Comparison of ENCODE assay signal across 33 cellular contexts in genomic region chr9:76626980-76627379, GRCh38.
"Had no signal": no experiment of that assay in that cellular context is flagged by ENCODE, and none has a peak within 500 bp of the region (broad histone marks: within the 10 kb centered on the region; RNA-seq: fewer than 3 reads in every experiment).

No MANE protein-coding gene starts in this region.

- H3K9me3 ChIP-seq: ascending aorta had no signal

- H3K27ac ChIP-seq: ascending aorta, cardiac muscle cell, KMS-11, PC-9, RWPE1, VCaP had no signal

- H3K27me3 ChIP-seq: ascending aorta, cardiac muscle cell had no signal

- DNase-seq: activated CD4-positive, alpha-beta T cell treated with anti-CD3 and anti-CD28 coated beads, Interleukin-2, amount 10 ng/mL, durations not matched to agents 24 days and 14 days; activated CD4-positive, alpha-beta T cell treated with anti-CD3 and anti-CD28 coated beads, Interleukin-2, amount 50 U/mL, for 4 hours; activated CD8-positive, alpha-beta T cell treated with anti-CD3 and anti-CD28 coated beads for 36 hours; activated effector memory CD4-positive, alpha-beta T cell treated with anti-CD3 and anti-CD28 coated beads, Interleukin-2, amount 50 U/mL, for 16 hours; activated naive CD4-positive, alpha-beta T cell; activated naive CD4-positive, alpha-beta T cell treated with anti-CD3 and anti-CD28 coated beads, Interleukin-2, amount 50 U/mL, for 16 hours; activated naive CD8-positive, alpha-beta T cell treated with anti-CD3 and anti-CD28 coated beads for 36 hours; activated T-cell treated with anti-CD3 and anti-CD28 coated beads, Interleukin-2, amount 50 U/mL, for 1 hour; activated T-cell treated with anti-CD3 and anti-CD28 coated beads, Interleukin-2, amount 50 U/mL, for 72 hours; amygdala; MM.1S; MV-4-11; NCI-H1092; NCI-H1436 treated with DMSO at 0.1 percent for 48 hours; NCI-H187 treated with DMSO at 0.1 percent for 48 hours; NCI-H2081 treated with DMSO at 0.1 percent for 48 hours; NCI-H345; NCI-H524 treated with DMSO at 0.1 percent for 48 hours; PC-9; SIG-M5; SW 1271; T-helper 1 cell; T-helper 2 cell; T-helper 9 cell had no signal

- H3K27ac Mint-ChIP-seq: activated CD4-positive, alpha-beta T cell treated with anti-CD3 and anti-CD28 coated beads, Interleukin-2, amount 10 ng/mL, durations not matched to agents 24 days and 14 days; activated CD8-positive, alpha-beta T cell treated with anti-CD3 and anti-CD28 coated beads for 36 hours; activated naive CD8-positive, alpha-beta T cell treated with anti-CD3 and anti-CD28 coated beads for 36 hours; activated T-cell treated with anti-CD3 and anti-CD28 coated beads, Interleukin-2, amount 50 U/mL, for 72 hours; activated T-helper 17 cell treated with anti-CD3 and anti-CD28 coated beads, Interleukin-2, amount 50 U/mL, for 72 hours had no signal

- H3K4me2 ChIP-seq: PC-9 had no signal

- H3K9ac ChIP-seq: KMS-11 had no signal

- H3K9me3 Mint-ChIP-seq: activated CD4-positive, alpha-beta T cell treated with anti-CD3 and anti-CD28 coated beads, Interleukin-2, amount 10 ng/mL, durations not matched to agents 24 days and 14 days; activated CD8-positive, alpha-beta T cell treated with anti-CD3 and anti-CD28 coated beads for 36 hours; activated naive CD8-positive, alpha-beta T cell treated with anti-CD3 and anti-CD28 coated beads for 36 hours; activated T-cell treated with anti-CD3 and anti-CD28 coated beads, Interleukin-2, amount 50 U/mL, for 72 hours; activated T-helper 17 cell treated with anti-CD3 and anti-CD28 coated beads, Interleukin-2, amount 50 U/mL, for 72 hours; central memory CD8-positive, alpha-beta T cell had no signal

- H3K36me3 Mint-ChIP-seq: activated naive CD8-positive, alpha-beta T cell treated with anti-CD3 and anti-CD28 coated beads for 36 hours had no signal

- H3K4me3 Mint-ChIP-seq: activated CD4-positive, alpha-beta T cell treated with anti-CD3 and anti-CD28 coated beads, Interleukin-2, amount 10 ng/mL, durations not matched to agents 24 days and 14 days; activated CD8-positive, alpha-beta T cell treated with anti-CD3 and anti-CD28 coated beads for 36 hours; activated naive CD8-positive, alpha-beta T cell treated with anti-CD3 and anti-CD28 coated beads for 36 hours; activated T-cell treated with anti-CD3 and anti-CD28 coated beads, Interleukin-2, amount 50 U/mL, for 72 hours; activated T-helper 17 cell treated with anti-CD3 and anti-CD28 coated beads, Interleukin-2, amount 50 U/mL, for 72 hours; central memory CD8-positive, alpha-beta T cell had no signal

- H3K4me1 ChIP-seq: ascending aorta had no signal

- H3K4me3 ChIP-seq: ascending aorta, cardiac muscle cell, PC-9 had no signal

- H3K36me3 ChIP-seq: cardiac muscle cell had no signal

- ATAC-seq: activated CD8-positive, alpha-beta T cell treated with anti-CD3 and anti-CD28 coated beads for 36 hours; activated T-cell treated with anti-CD3 and anti-CD28 coated beads, Interleukin-2, amount 50 U/mL, for 72 hours; activated T-helper 17 cell treated with anti-CD3 and anti-CD28 coated beads, Interleukin-2, amount 50 U/mL, for 72 hours; Right ventricle myocardium inferior; SK-N-SH treated with all-trans-retinoic acid at 6 μM for 48 hours had no signal

- H3K27me3 Mint-ChIP-seq: central memory CD8-positive, alpha-beta T cell had no signal
